Comparison of ENCODE assay signal across 18 cellular contexts in genomic region chr9:127739614-127740322, GRCh38. TPM values are rescaled to one million over a fixed set of nuclear protein-coding genes. Genes with fewer than 3 reads are reported as not detected.
DNase-seq lines count a peak whose midpoint lies in the region; ATAC-seq, FAIRE-seq and TF ChIP-seq lines count a peak whose summit lies in the region.
"Had no signal": no experiment of that assay in that cellular context is flagged by ENCODE, and none has a peak within 500 bp of the region (broad histone marks: within the 10 kb centered on the region; RNA-seq: fewer than 3 reads in every experiment).

No MANE protein-coding gene starts in this region.

- H3K36me3 ChIP-seq in HepG2 (replicated peaks in 1 of 2; ENCODE audit: control insufficient read depth in 1 of 2, insufficient read depth in 2 of 2, low read length in 2 of 2) = no peaks in the 10 kb centered on the region
- H3K36me3 ChIP-seq in right lobe of liver = no peaks in the 10 kb centered on the region
- peaks cover 0 to 19% of the 10 kb centered on the region in 2 donors for H3K36me3 ChIP-seq in psoas muscle (ENCODE audit: insufficient read depth in 1 of 2, low read depth in 1 of 2)

- in situ Hi-C loops in HepG2 (cut with HindIII; ENCODE audit: extremely low pct_ligation_motif_present, low pct_unique_long_range_greater_than_20kb) = loop anchor here (5.0 to 10.0 kb wide), 2 partner anchors 43 to 235 kb away; no protein-coding TSS in a partner anchor

- TF ChIP-seq POLR2A in HepG2 (IDR thresholded peaks at IDR 0.05; ENCODE audit: insufficient read depth in 1 of 2, low read depth in 2 of 2, low read length in 2 of 2) = no peak
- no peak for TF ChIP-seq POLR2A in right lobe of liver (IDR thresholded peaks at IDR 0.05)

- TF ChIP-seq CTCF in HepG2 (CRISPR knock-in tag; IDR thresholded peaks at IDR 0.05) (no peak), right lobe of liver (IDR thresholded peaks at IDR 0.05) (no peak), fibroblast of mammary gland (conservative IDR thresholded peaks at IDR 0.05; ENCODE audit: control insufficient read depth, insufficient read depth, low read depth, low read length) (no peak), psoas muscle (IDR thresholded peaks at IDR 0.05) (no peak)

- intact Hi-C loops in HepG2 (cut with micrococcal nuclease; ENCODE audit: unreplicated experiment) (loop anchor here (2.0 kb wide), 1 partner anchor 45 kb away; no protein-coding TSS in a partner anchor), right lobe of liver (cut with DNase I) (loop anchor here (2.0 to 10.0 kb wide), 3 partner anchors 41 to 183 kb away; partner anchors contain the start of gene AK1 (in 1 of the 2)), psoas muscle (cut with DNase I) (loop anchor here (2.0 to 5.0 kb wide), 4 partner anchors 45 to 179 kb away; partner anchors contain the start of gene ST6GALNAC4 (in 1 of the 2))

- ATAC-seq in HepG2 = no peak
- ATAC-seq in right lobe of liver = no peak
- peak in 1 of 4 donors; percentile 1 for ATAC-seq in psoas muscle
- no peak for ATAC-seq in GM19395 (IDR thresholded peaks at IDR 0.05; ENCODE audit: unreplicated experiment)
- ATAC-seq: activated T-cell treated with anti-CD3 and anti-CD28 coated beads, Interleukin-2, amount 50 U/mL, for 72 hours had no signal

- peak overlapping the region; percentile 32; the same call in 1 of the 2 replicates for H3K4me2 ChIP-seq in HepG2 (ENCODE audit: low read depth, low read length)

- DNase-seq in HepG2 (ENCODE audit: low spot score) (no peak), right lobe of liver (no peak), fibroblast of mammary gland (ENCODE audit: low read depth) (peak; percentile 47), psoas muscle (peak; percentile 51 to 82), NCI-H1105 (lab: John Stamatoyannopoulos, UW) (no peak), NCI-H524 (lab: John Stamatoyannopoulos, UW) (no peak), NCI-H2171 treated with DMSO at 0.1 percent for 48 hours (lab: John Stamatoyannopoulos, UW) (no peak)
- DNase-seq: activated T-cell treated with anti-CD3 and anti-CD28 coated beads, Interleukin-2, amount 50 U/mL, for 72 hours; dermis blood vessel endothelial cell; naive thymus-derived CD4-positive, alpha-beta T cell; NCI-H1436; NCI-H526 treated with DMSO at 0.1 percent for 48 hours; stimulated activated CD4-positive, alpha-beta T cell treated with anti-CD3 and anti-CD28 coated beads, Interleukin-4, amount 100 ng/mL, for 4 hours; stimulated activated naive CD4-positive, alpha-beta T cell had no signal

- no TSS peak for BruUV-seq in HepG2 (replicated peaks; lab: Mats Ljungman, UMichigan)

- H3K4me3 ChIP-seq in HepG2 (replicated peaks in 1 of 3; ENCODE audit: insufficient read depth in 1 of 3, low read depth in 2 of 3, low read length in 3 of 3) (peak overlapping the region in 1 of 3 experiments; percentile 23; a peak in 2 of 6 replicates), right lobe of liver (no peak overlapping the region), fibroblast of mammary gland (ENCODE audit: control insufficient read depth, low read depth, low read length) (no peak overlapping the region), psoas muscle (no peak overlapping the region)

- H3K4me1 ChIP-seq in HepG2 (ENCODE audit: insufficient read depth, low read length) = peaks cover 27% of the 10 kb centered on the region
- no peaks in the 10 kb centered on the region for H3K4me1 ChIP-seq in right lobe of liver
- peaks cover 12% of the 10 kb centered on the region for H3K4me1 ChIP-seq in psoas muscle

- H3K9ac ChIP-seq in HepG2 (ENCODE audit: insufficient read depth, low read depth, low read length) = no peak overlapping the region

- H3K27ac ChIP-seq in HepG2 (ENCODE audit: extremely low read length, insufficient read depth, low read length) (no peak overlapping the region), right lobe of liver (no peak overlapping the region), psoas muscle (peak overlapping the region; percentile 77)

- FAIRE-seq in HepG2 (lab: Jason Lieb, UNC) = no peak

- TF ChIP-seq RAD21 in HepG2 (CRISPR knock-in tag; IDR thresholded peaks at IDR 0.05) = no peak

- H2AFZ ChIP-seq in HepG2 (ENCODE audit: low read length) = no peak overlapping the region

- TF ChIP-seq EP300 in HepG2 (IDR thresholded peaks at IDR 0.05; ENCODE audit: low read depth in 2 of 2, low read length in 2 of 2) = no peak
- TF ChIP-seq EP300 in HepG2 (CRISPR knock-in tag; IDR thresholded peaks at IDR 0.05; ENCODE audit: borderline replicate concordance) = no peak

- 57% methylated on average over 6 of the region's 18 CpGs for WGBS in HepG2 (ENCODE audit: low lambda C conversion rate)
- WGBS in right lobe of liver (ENCODE audit: insufficient coverage, low coverage, low lambda C conversion rate, missing lambda C conversion rate) = 80% methylated on average over 2 of the region's 18 CpGs
- WGBS in psoas muscle, 3 donors = 71 to 82% (median 74%) methylated on average over 18 of the region's 18 CpGs

- H3K27me3 ChIP-seq in HepG2 (ENCODE audit: control insufficient read depth in 1 of 2, insufficient read depth in 2 of 2, low read length in 2 of 2) (peaks cover 5 to 40% of the 10 kb centered on the region in 2 experiments; a peak in 4 of 5 replicates), right lobe of liver (peaks cover 0 to 8% of the 10 kb centered on the region in 2 donors), psoas muscle (ENCODE audit: insufficient read depth in 3 of 3, low read length in 2 of 3) (peaks cover 0 to 1% (median 0%) of the 10 kb centered on the region in 3 donors)

- POLR2A ChIA-PET in HepG2 (lab: Yijun Ruan, JAX) = interaction anchor here (1.0 to 1.3 kb wide), 3 partner anchors 45 to 157 kb away, joined by 3 to 6 read pairs (median 4); partner anchors contain the start of gene CDK9

- H4K20me1 ChIP-seq in HepG2 (ENCODE audit: insufficient read depth, low read length) = no peaks in the 10 kb centered on the region

- H3K9me3 ChIP-seq in HepG2 (ENCODE audit: low read length) = no peaks in the 10 kb centered on the region
- no peaks in the 10 kb centered on the region for H3K9me3 ChIP-seq in right lobe of liver
- no peaks in the 10 kb centered on the region for H3K9me3 ChIP-seq in psoas muscle

- H3K79me2 ChIP-seq in HepG2 (ENCODE audit: insufficient read depth, low read length) = no peaks in the 10 kb centered on the region

- CTCF ChIA-PET in HepG2 (lab: Yijun Ruan, JAX; ENCODE audit: low intra/inter-chr PET ratio, low total read pairs) = no interaction called here

RNA-seq across cellular contexts. Expression of gene TOR2A, which starts 4.7 kb away (rescaled TPM):
- total RNA-seq in HepG2 (2016; rRNA removed; fragmentation: Illumina TruSeq; extraction: Trizol) (5.5 and 7.2 TPM in 2 replicates), right lobe of liver (10 to 100 TPM in 2 of 6 experiments, 1 to 10 TPM in 4; 6.1 to 15.3 (median 7.7) TPM), psoas muscle (1 to 10 TPM; 2.8 to 6.7 (median 4.0) TPM)
- total RNA-seq in HepG2 (2016; cell fraction: cytosol; rRNA removed; fragmentation: Illumina TruSeq; extraction: Trizol; ENCODE audit: low read depth) = 5.2 and 7.3 TPM in 2 replicates
- total RNA-seq in HepG2 (2016; cell fraction: insoluble cytoplasmic fraction; rRNA removed; fragmentation: Illumina TruSeq; extraction: Trizol) = 4.5 and 7.9 TPM in 2 replicates
- total RNA-seq in HepG2 (2016; cell fraction: membrane; rRNA removed; fragmentation: Illumina TruSeq; extraction: Trizol) = 7.9 and 11.8 TPM in 2 replicates
- total RNA-seq in HepG2 (2016; cell fraction: nucleus; rRNA removed; fragmentation: Illumina TruSeq; extraction: Trizol) = 6.0 and 8.4 TPM in 2 replicates
- polyA plus RNA-seq in HepG2 (2011; rRNA removed) (3.5 and 4.9 TPM in 2 replicates), psoas muscle (1 to 10 TPM; 4.6 to 6.9 (median 5.0) TPM)
- 3.9 and 7.0 TPM in 2 replicates for polyA plus RNA-seq in HepG2 (2011; cell fraction: cytosol; rRNA removed)
- polyA plus RNA-seq in HepG2 (2011; cell fraction: nucleus; rRNA removed) = 10.9 and 13.2 TPM in 2 replicates
- 3.9 and 5.6 TPM in 2 replicates for polyA plus RNA-seq in HepG2 (2012)
- polyA plus RNA-seq in HepG2 (2016; cell fraction: cytosol; fragmentation: Illumina TruSeq; extraction: Trizol; ENCODE audit: low read depth) = 7.5 and 14.0 TPM in 2 replicates
- polyA plus RNA-seq in HepG2 (2016; cell fraction: insoluble cytoplasmic fraction; fragmentation: Illumina TruSeq; extraction: Trizol; ENCODE audit: low read depth) = 8.1 and 8.2 TPM in 2 replicates
- polyA plus RNA-seq in HepG2 (2016; cell fraction: membrane; fragmentation: Illumina TruSeq; extraction: Trizol; ENCODE audit: low read depth) = 13.5 and 15.3 TPM in 2 replicates
- polyA plus RNA-seq in HepG2 (2016; cell fraction: nucleus; fragmentation: Illumina TruSeq; extraction: Trizol; ENCODE audit: insufficient read depth, low read depth) = 15.9 and 17.9 TPM in 2 replicates
- polyA minus RNA-seq in HepG2 (2011; rRNA and poly(A)+ RNA removed; ENCODE audit: low replicate concordance) = 5.5 and 15.6 TPM in 2 replicates
- polyA minus RNA-seq in HepG2 (2011; cell fraction: cytosol; rRNA and poly(A)+ RNA removed) = 3.2 and 3.6 TPM in 2 replicates
- 2.4 and 3.0 TPM in 2 replicates for polyA minus RNA-seq in HepG2 (2011; cell fraction: nucleus; rRNA and poly(A)+ RNA removed)

RNA-seq across cellular contexts. Expression of gene TTC16, which starts 23.9 kb away (rescaled TPM):
- total RNA-seq in HepG2 (2016; rRNA removed; fragmentation: Illumina TruSeq; extraction: Trizol) (not detected in 2 replicates), right lobe of liver (under 1 TPM in 2 of 6 experiments, not detected in 4; 0.05 to 0.12 TPM), psoas muscle (under 1 TPM in 1 of 4 donors, not detected in 3; 0.10 TPM)
- total RNA-seq in HepG2 (2016; cell fraction: cytosol; rRNA removed; fragmentation: Illumina TruSeq; extraction: Trizol; ENCODE audit: low read depth) = not detected in 2 replicates
- not detected in 2 replicates for total RNA-seq in HepG2 (2016; cell fraction: insoluble cytoplasmic fraction; rRNA removed; fragmentation: Illumina TruSeq; extraction: Trizol)
- total RNA-seq in HepG2 (2016; cell fraction: membrane; rRNA removed; fragmentation: Illumina TruSeq; extraction: Trizol) = not detected in 2 replicates
- total RNA-seq in HepG2 (2016; cell fraction: nucleus; rRNA removed; fragmentation: Illumina TruSeq; extraction: Trizol) = not detected in 2 replicates
- polyA plus RNA-seq in HepG2 (2011; rRNA removed) (not detected in 2 replicates), psoas muscle (under 1 TPM in 2 of 3 donors, not detected in 1; 0.01 to 0.03 TPM)
- polyA plus RNA-seq in HepG2 (2011; cell fraction: cytosol; rRNA removed) = 0.03 TPM in 1 of 2 replicates, not detected in the other
- polyA plus RNA-seq in HepG2 (2011; cell fraction: nucleus; rRNA removed) = 0.08 TPM in 1 of 2 replicates, not detected in the other
- polyA plus RNA-seq in HepG2 (2012) = not detected in 2 replicates
- polyA plus RNA-seq in HepG2 (2016; cell fraction: cytosol; fragmentation: Illumina TruSeq; extraction: Trizol; ENCODE audit: low read depth) = not detected in 2 replicates
- not detected in 2 replicates for polyA plus RNA-seq in HepG2 (2016; cell fraction: insoluble cytoplasmic fraction; fragmentation: Illumina TruSeq; extraction: Trizol; ENCODE audit: low read depth)
- 0.09 TPM in 1 of 2 replicates, not detected in the other for polyA plus RNA-seq in HepG2 (2016; cell fraction: membrane; fragmentation: Illumina TruSeq; extraction: Trizol; ENCODE audit: low read depth)
- polyA plus RNA-seq in HepG2 (2016; cell fraction: nucleus; fragmentation: Illumina TruSeq; extraction: Trizol; ENCODE audit: insufficient read depth, low read depth) = not detected in 2 replicates
- 0.72 TPM in 1 of 2 replicates, not detected in the other for polyA minus RNA-seq in HepG2 (2011; rRNA and poly(A)+ RNA removed; ENCODE audit: low replicate concordance)
- not detected in 2 replicates for polyA minus RNA-seq in HepG2 (2011; cell fraction: cytosol; rRNA and poly(A)+ RNA removed)
- not detected in 2 replicates for polyA minus RNA-seq in HepG2 (2011; cell fraction: nucleus; rRNA and poly(A)+ RNA removed)
- total RNA-seq: dermis blood vessel endothelial cell, glomerular endothelial cell, kidney epithelial cell had no signal
- polyA plus RNA-seq: IgD-negative memory B cell had no signal

RNA-seq across cellular contexts. Expression of gene PTRH1, which starts 24.3 kb away (rescaled TPM):
- total RNA-seq in HepG2 (2016; rRNA removed; fragmentation: Illumina TruSeq; extraction: Trizol) (7.6 and 10.4 TPM in 2 replicates), right lobe of liver (10 to 100 TPM in 2 of 6 experiments, 1 to 10 TPM in 4; 4.8 to 21.2 (median 6.8) TPM), psoas muscle (10 to 100 TPM in 3 of 4 donors, 1 to 10 TPM in 1; 7.9 to 37.7 (median 13.3) TPM)
- total RNA-seq in HepG2 (2016; cell fraction: cytosol; rRNA removed; fragmentation: Illumina TruSeq; extraction: Trizol; ENCODE audit: low read depth) = 3.7 and 4.7 TPM in 2 replicates
- 9.5 and 11.7 TPM in 2 replicates for total RNA-seq in HepG2 (2016; cell fraction: insoluble cytoplasmic fraction; rRNA removed; fragmentation: Illumina TruSeq; extraction: Trizol)
- 3.7 and 4.4 TPM in 2 replicates for total RNA-seq in HepG2 (2016; cell fraction: membrane; rRNA removed; fragmentation: Illumina TruSeq; extraction: Trizol)
- 3.4 and 3.9 TPM in 2 replicates for total RNA-seq in HepG2 (2016; cell fraction: nucleus; rRNA removed; fragmentation: Illumina TruSeq; extraction: Trizol)
- polyA plus RNA-seq in HepG2 (2011; rRNA removed) (4.0 and 5.4 TPM in 2 replicates), psoas muscle (10 to 100 TPM; 21.8 to 44.6 (median 36.2) TPM)
- 5.4 and 8.9 TPM in 2 replicates for polyA plus RNA-seq in HepG2 (2011; cell fraction: cytosol; rRNA removed)
- polyA plus RNA-seq in HepG2 (2011; cell fraction: nucleus; rRNA removed) = 6.0 and 7.2 TPM in 2 replicates
- polyA plus RNA-seq in HepG2 (2012) = 3.0 and 3.2 TPM in 2 replicates
- 3.5 and 3.9 TPM in 2 replicates for polyA plus RNA-seq in HepG2 (2016; cell fraction: cytosol; fragmentation: Illumina TruSeq; extraction: Trizol; ENCODE audit: low read depth)
- 8.4 and 8.9 TPM in 2 replicates for polyA plus RNA-seq in HepG2 (2016; cell fraction: insoluble cytoplasmic fraction; fragmentation: Illumina TruSeq; extraction: Trizol; ENCODE audit: low read depth)
- polyA plus RNA-seq in HepG2 (2016; cell fraction: membrane; fragmentation: Illumina TruSeq; extraction: Trizol; ENCODE audit: low read depth) = 3.9 and 4.4 TPM in 2 replicates
- 6.4 and 9.2 TPM in 2 replicates for polyA plus RNA-seq in HepG2 (2016; cell fraction: nucleus; fragmentation: Illumina TruSeq; extraction: Trizol; ENCODE audit: insufficient read depth, low read depth)
- 5.1 and 17.9 TPM in 2 replicates for polyA minus RNA-seq in HepG2 (2011; rRNA and poly(A)+ RNA removed; ENCODE audit: low replicate concordance)
- 1.8 and 1.9 TPM in 2 replicates for polyA minus RNA-seq in HepG2 (2011; cell fraction: cytosol; rRNA and poly(A)+ RNA removed)
- 1.9 and 3.9 TPM in 2 replicates for polyA minus RNA-seq in HepG2 (2011; cell fraction: nucleus; rRNA and poly(A)+ RNA removed)

RNA-seq across cellular contexts. Expression of gene CFAP157, which starts 33.0 kb away (rescaled TPM):
- total RNA-seq in HepG2 (2016; rRNA removed; fragmentation: Illumina TruSeq; extraction: Trizol) (not detected in 2 replicates), right lobe of liver (under 1 TPM in 1 of 6 experiments, not detected in 5; 0.10 TPM), psoas muscle (under 1 TPM in 1 of 4 donors, not detected in 3; 0.10 TPM)
- total RNA-seq in HepG2 (2016; cell fraction: cytosol; rRNA removed; fragmentation: Illumina TruSeq; extraction: Trizol; ENCODE audit: low read depth) = 0.09 TPM in 1 of 2 replicates, not detected in the other
- 0.11 TPM in 1 of 2 replicates, not detected in the other for total RNA-seq in HepG2 (2016; cell fraction: insoluble cytoplasmic fraction; rRNA removed; fragmentation: Illumina TruSeq; extraction: Trizol)
- not detected in 2 replicates for total RNA-seq in HepG2 (2016; cell fraction: membrane; rRNA removed; fragmentation: Illumina TruSeq; extraction: Trizol)
- total RNA-seq in HepG2 (2016; cell fraction: nucleus; rRNA removed; fragmentation: Illumina TruSeq; extraction: Trizol) = not detected in 2 replicates
- polyA plus RNA-seq in HepG2 (2011; rRNA removed) (0.07 TPM in 1 of 2 replicates, not detected in the other), psoas muscle (under 1 TPM; 0.18 to 0.34 (median 0.27) TPM)
- 0.03 TPM in 1 of 2 replicates, not detected in the other for polyA plus RNA-seq in HepG2 (2011; cell fraction: cytosol; rRNA removed)
- polyA plus RNA-seq in HepG2 (2011; cell fraction: nucleus; rRNA removed) = 0.24 and 0.47 TPM in 2 replicates
- 0.15 and 0.28 TPM in 2 replicates for polyA plus RNA-seq in HepG2 (2012)
- not detected in 2 replicates for polyA plus RNA-seq in HepG2 (2016; cell fraction: cytosol; fragmentation: Illumina TruSeq; extraction: Trizol; ENCODE audit: low read depth)
- not detected in 2 replicates for polyA plus RNA-seq in HepG2 (2016; cell fraction: insoluble cytoplasmic fraction; fragmentation: Illumina TruSeq; extraction: Trizol; ENCODE audit: low read depth)
- polyA plus RNA-seq in HepG2 (2016; cell fraction: membrane; fragmentation: Illumina TruSeq; extraction: Trizol; ENCODE audit: low read depth) = not detected in 2 replicates
- polyA plus RNA-seq in HepG2 (2016; cell fraction: nucleus; fragmentation: Illumina TruSeq; extraction: Trizol; ENCODE audit: insufficient read depth, low read depth) = not detected in 2 replicates
- polyA minus RNA-seq in HepG2 (2011; rRNA and poly(A)+ RNA removed; ENCODE audit: low replicate concordance) = not detected in 2 replicates
- polyA minus RNA-seq in HepG2 (2011; cell fraction: cytosol; rRNA and poly(A)+ RNA removed) = not detected in 2 replicates
- polyA minus RNA-seq in HepG2 (2011; cell fraction: nucleus; rRNA and poly(A)+ RNA removed) = 0.12 TPM in 1 of 2 replicates, not detected in the other
- total RNA-seq: activated T-cell treated with anti-CD3 and anti-CD28 coated beads, Interleukin-2, amount 50 U/mL, for 72 hours; dermis blood vessel endothelial cell; glomerular endothelial cell; kidney epithelial cell had no signal
- polyA plus RNA-seq: IgD-negative memory B cell had no signal

RNA-seq across cellular contexts. Expression of gene SH2D3C, which starts 38.7 kb away (rescaled TPM):
- total RNA-seq in HepG2 (2016; rRNA removed; fragmentation: Illumina TruSeq; extraction: Trizol) = not detected in 2 replicates
- not detected in 2 replicates for total RNA-seq in HepG2 (2016; cell fraction: cytosol; rRNA removed; fragmentation: Illumina TruSeq; extraction: Trizol; ENCODE audit: low read depth)
- total RNA-seq in HepG2 (2016; cell fraction: insoluble cytoplasmic fraction; rRNA removed; fragmentation: Illumina TruSeq; extraction: Trizol) = not detected in 2 replicates
- total RNA-seq in HepG2 (2016; cell fraction: membrane; rRNA removed; fragmentation: Illumina TruSeq; extraction: Trizol) = not detected in 2 replicates
- total RNA-seq in HepG2 (2016; cell fraction: nucleus; rRNA removed; fragmentation: Illumina TruSeq; extraction: Trizol) = not detected in 2 replicates
- polyA plus RNA-seq in HepG2 (2011; rRNA removed) = not detected in 2 replicates
- 0.03 TPM in 1 of 2 replicates, not detected in the other for polyA plus RNA-seq in HepG2 (2011; cell fraction: cytosol; rRNA removed)
- not detected in 2 replicates for polyA plus RNA-seq in HepG2 (2011; cell fraction: nucleus; rRNA removed)
- polyA plus RNA-seq in HepG2 (2012) = 0.19 TPM in 1 of 2 replicates, not detected in the other
- not detected in 2 replicates for polyA plus RNA-seq in HepG2 (2016; cell fraction: cytosol; fragmentation: Illumina TruSeq; extraction: Trizol; ENCODE audit: low read depth)
- polyA plus RNA-seq in HepG2 (2016; cell fraction: insoluble cytoplasmic fraction; fragmentation: Illumina TruSeq; extraction: Trizol; ENCODE audit: low read depth) = not detected in 2 replicates
- not detected in 2 replicates for polyA plus RNA-seq in HepG2 (2016; cell fraction: membrane; fragmentation: Illumina TruSeq; extraction: Trizol; ENCODE audit: low read depth)
- polyA plus RNA-seq in HepG2 (2016; cell fraction: nucleus; fragmentation: Illumina TruSeq; extraction: Trizol; ENCODE audit: insufficient read depth, low read depth) = not detected in 2 replicates
- 0.20 and 0.84 TPM in 2 replicates for polyA minus RNA-seq in HepG2 (2011; rRNA and poly(A)+ RNA removed; ENCODE audit: low replicate concordance)
- not detected in 2 replicates for polyA minus RNA-seq in HepG2 (2011; cell fraction: cytosol; rRNA and poly(A)+ RNA removed)
- not detected in 2 replicates for polyA minus RNA-seq in HepG2 (2011; cell fraction: nucleus; rRNA and poly(A)+ RNA removed)
- 1 to 10 TPM; 1.7 to 5.6 (median 2.7) TPM for total RNA-seq in right lobe of liver
- total RNA-seq in psoas muscle = 10 to 100 TPM in 2 of 4 donors, 1 to 10 TPM in 2; 8.3 to 12.0 (median 10.3) TPM
- 10 to 100 TPM in 1 of 3 donors, 1 to 10 TPM in 2; 5.3 to 10.0 (median 8.4) TPM for polyA plus RNA-seq in psoas muscle

Comparison
In these comparisons a context has a peak if more than half of its experiments do, and no peak if none do; other contexts are left out.
1. DNase-seq: peak in fibroblast of mammary gland (single experiment) and psoas muscle (2 of 2); none in HepG2 (single experiment), right lobe of liver (0 of 3), NCI-H1105 (single experiment), NCI-H524 (0 of 2) and NCI-H2171 treated with DMSO at 0.1 percent for 48 hours (single experiment).